18 cellular contexts compared by ENCODE assay signal in genomic region chr1:53552146-53552940, GRCh38.
DNase-seq lines count a peak whose midpoint lies in the region; ATAC-seq and TF ChIP-seq lines count a peak whose summit lies in the region.
"Had no signal": no experiment of that assay in that cellular context is flagged by ENCODE, and none has a peak within 500 bp of the region (broad histone marks: within the 10 kb centered on the region; RNA-seq: fewer than 3 reads in every experiment).

No MANE protein-coding gene starts in this region.

- H3K36me3 ChIP-seq in H7 (replicated peaks; ENCODE audit: control insufficient read depth, insufficient read depth, low read length): no peaks in the 10 kb centered on the region
- H3K36me3 ChIP-seq: gastroesophageal sphincter, pancreas, stomach had no signal

- CTCF ChIA-PET in WTC11 (lab: Charles Lee): interaction anchor here (1.0 to 3.3 kb wide), 7 partner anchors 11 to 163 kb away, joined by 3 to 20 read pairs (median 8); no protein-coding TSS in a partner anchor
- CTCF ChIA-PET in activated CD4-positive, alpha-beta T cell treated with anti-CD3 and anti-CD28 coated beads, Interleukin-2, amount 10 ng/mL, durations not matched to agents 7 days and 5 days (lab: Charles Lee): no interaction called here

- in situ Hi-C loops in ACHN (cut with HindIII; ENCODE audit: low pct_ligation_motif_present, low pct_unique_long_range_greater_than_20kb, low sequenced_read_pairs): no loop called here

- H3K36me3 Mint-ChIP-seq in WTC11 (no peaks in the 10 kb centered on the region), nephron progenitor cell (ENCODE audit: low read depth) (no peaks in the 10 kb centered on the region)
- no peaks in the 10 kb centered on the region for H3K36me3 Mint-ChIP-seq in activated CD4-positive, alpha-beta T cell treated with anti-CD3 and anti-CD28 coated beads, Interleukin-2, amount 10 ng/mL, durations not matched to agents 7 days and 5 days (ENCODE audit: low read depth)
- H3K36me3 Mint-ChIP-seq: activated CD4-positive, alpha-beta memory T cell treated with anti-CD3 and anti-CD28 coated beads for 36 hours had no signal

- peak; percentile 76 for ATAC-seq in WTC11
- ATAC-seq: gastroesophageal sphincter, GM12878, pancreas had no signal

- no peaks in the 10 kb centered on the region; the same call in 1 of the 2 replicates for H3K27me3 ChIP-seq in H7 (ENCODE audit: control insufficient read depth, insufficient read depth, low read length)
- H3K27me3 ChIP-seq: gastroesophageal sphincter, pancreas, stomach had no signal

- DNase-seq in DMS 273 treated with DMSO at 0.1 percent for 48 hours (lab: John Stamatoyannopoulos, UW) (peak; percentile 4), H7 (peak; percentile 78), WTC11 (ENCODE audit: low spot score) (peak; percentile 25), nephron progenitor cell (peak; percentile 2), ACHN (no peak)
- no peak for DNase-seq in activated CD4-positive, alpha-beta T cell treated with anti-CD3 and anti-CD28 coated beads, Interleukin-2, amount 10 ng/mL, durations not matched to agents 7 days and 5 days
- no peak for DNase-seq in activated CD4-positive, alpha-beta T cell treated with anti-CD3 and anti-CD28 coated beads, Interleukin-2, amount 50 U/mL, for 1 hour
- DNase-seq: activated CD4-positive, alpha-beta memory T cell treated with anti-CD3 and anti-CD28 coated beads for 36 hours; Calu3; effector memory CD4-positive, alpha-beta T cell; Kasumi-1; NCI-H774; stimulated activated CD4-positive, alpha-beta T cell treated with anti-CD3 and anti-CD28 coated beads, Interleukin-4, amount 100 ng/mL, for 4 hours; stomach; SW 1271 had no signal

- peaks cover 14% of the 10 kb centered on the region for H3K4me1 Mint-ChIP-seq in WTC11
- H3K4me1 Mint-ChIP-seq in nephron progenitor cell: peaks cover 5% of the 10 kb centered on the region
- no peaks in the 10 kb centered on the region for H3K4me1 Mint-ChIP-seq in activated CD4-positive, alpha-beta T cell treated with anti-CD3 and anti-CD28 coated beads, Interleukin-2, amount 10 ng/mL, durations not matched to agents 7 days and 5 days

- peaks cover 2% of the 10 kb centered on the region; the same call in 1 of the 2 replicates for H3K27me3 Mint-ChIP-seq in WTC11 (ENCODE audit: low read depth)
- peaks cover 24% of the 10 kb centered on the region for H3K27me3 Mint-ChIP-seq in nephron progenitor cell (ENCODE audit: low read depth, poor library complexity)
- H3K27me3 Mint-ChIP-seq in activated CD4-positive, alpha-beta T cell treated with anti-CD3 and anti-CD28 coated beads, Interleukin-2, amount 10 ng/mL, durations not matched to agents 7 days and 5 days: no peaks in the 10 kb centered on the region
- H3K27me3 Mint-ChIP-seq: activated CD4-positive, alpha-beta memory T cell treated with anti-CD3 and anti-CD28 coated beads for 36 hours had no signal

- H3K4me3 Mint-ChIP-seq in WTC11: no peak overlapping the region
- H3K4me3 Mint-ChIP-seq in nephron progenitor cell: no peak overlapping the region
- H3K4me3 Mint-ChIP-seq in activated CD4-positive, alpha-beta T cell treated with anti-CD3 and anti-CD28 coated beads, Interleukin-2, amount 10 ng/mL, durations not matched to agents 7 days and 5 days: no peak overlapping the region
- H3K4me3 Mint-ChIP-seq: activated CD4-positive, alpha-beta memory T cell treated with anti-CD3 and anti-CD28 coated beads for 36 hours had no signal

- no peak overlapping the region for H3K4me3 ChIP-seq in H7 (ENCODE audit: insufficient read depth, low read depth, low read length)
- H3K4me3 ChIP-seq: gastroesophageal sphincter, GM12878, pancreas, stomach had no signal

- POLR2A ChIA-PET in WTC11 (lab: Charles Lee): interaction anchor here (1.3 kb wide), 1 partner anchor 9 kb away, joined by 3 read pairs; no protein-coding TSS in a partner anchor
- POLR2A ChIA-PET in activated CD4-positive, alpha-beta T cell treated with anti-CD3 and anti-CD28 coated beads, Interleukin-2, amount 10 ng/mL, durations not matched to agents 7 days and 5 days (lab: Charles Lee): no interaction called here

- no peak overlapping the region for H3K27ac Mint-ChIP-seq in WTC11
- H3K27ac Mint-ChIP-seq in nephron progenitor cell: no peak overlapping the region
- no peak overlapping the region for H3K27ac Mint-ChIP-seq in activated CD4-positive, alpha-beta T cell treated with anti-CD3 and anti-CD28 coated beads, Interleukin-2, amount 10 ng/mL, durations not matched to agents 7 days and 5 days
- H3K27ac Mint-ChIP-seq: activated CD4-positive, alpha-beta memory T cell treated with anti-CD3 and anti-CD28 coated beads for 36 hours had no signal

- H3K9me3 Mint-ChIP-seq in WTC11: no peaks in the 10 kb centered on the region
- H3K9me3 Mint-ChIP-seq in nephron progenitor cell: no peaks in the 10 kb centered on the region
- no peaks in the 10 kb centered on the region for H3K9me3 Mint-ChIP-seq in activated CD4-positive, alpha-beta T cell treated with anti-CD3 and anti-CD28 coated beads, Interleukin-2, amount 10 ng/mL, durations not matched to agents 7 days and 5 days
- H3K9me3 Mint-ChIP-seq: activated CD4-positive, alpha-beta memory T cell treated with anti-CD3 and anti-CD28 coated beads for 36 hours had no signal

- no peak for TF ChIP-seq CTCF in WTC11 (IDR thresholded peaks at IDR 0.05)
- TF ChIP-seq CTCF in nephron progenitor cell (IDR thresholded peaks at IDR 0.05): no peak

TF ChIP-seq in WTC11, 78 proteins besides CTCF, POLR2A, EP300 and RAD21:
- TF ChIP-seq ZMAT4 (CRISPR knock-in tag; IDR thresholded peaks at IDR 0.05) (no peak), MXD4 (CRISPR knock-in tag; IDR thresholded peaks at IDR 0.05; ENCODE audit: borderline replicate concordance) (no peak), OVOL2 (CRISPR knock-in tag; IDR thresholded peaks at IDR 0.05; ENCODE audit: borderline replicate concordance) (no peak)

Comparison
In these comparisons a context has a peak if more than half of its experiments do, and no peak if none do; other contexts are left out.
1. DNase-seq: peak in DMS 273 treated with DMSO at 0.1 percent for 48 hours (single experiment), H7 (single experiment), WTC11 (single experiment) and nephron progenitor cell (single experiment); none in activated CD4-positive, alpha-beta T cell treated with anti-CD3 and anti-CD28 coated beads, Interleukin-2, amount 10 ng/mL, durations not matched to agents 7 days and 5 days (single experiment), ACHN (single experiment) and activated CD4-positive, alpha-beta T cell treated with anti-CD3 and anti-CD28 coated beads, Interleukin-2, amount 50 U/mL, for 1 hour (single experiment).